Comparison of ENCODE assay signal across 1 cellular context in the genomic region with DNA sequence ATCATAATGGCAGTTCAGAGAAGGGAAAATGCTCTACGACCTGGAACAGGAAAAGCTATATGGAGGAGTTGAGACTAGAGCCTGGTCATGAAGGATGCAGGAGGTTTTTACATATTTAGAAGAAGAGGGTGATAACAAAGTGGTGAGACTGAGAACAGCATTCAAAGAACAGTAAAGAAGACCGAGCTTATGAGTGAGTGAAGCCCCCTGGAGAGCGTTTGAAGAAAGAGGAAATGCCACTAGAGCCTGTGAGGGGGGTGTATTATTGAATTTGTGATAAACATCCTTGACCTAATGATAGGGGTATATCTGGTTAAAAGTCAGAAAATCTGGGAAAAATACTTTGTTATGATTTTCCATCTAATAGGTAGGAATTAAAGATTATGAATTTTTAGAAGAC.
TF ChIP-seq lines count a peak whose summit lies in the region.

No MANE protein-coding gene starts in this region.

TF ChIP-seq in GM23338, 12 proteins besides CTCF, POLR2A, EP300 and RAD21:
- TF ChIP-seq ETS1 (IDR thresholded peaks at IDR 0.05) (no peak), NANOG (IDR thresholded peaks at IDR 0.05; ENCODE audit: borderline replicate concordance) (no peak), ZNF331 (CRISPR knock-in tag; IDR thresholded peaks at IDR 0.05; ENCODE audit: low read depth) (no peak), JUNB (IDR thresholded peaks at IDR 0.05; ENCODE audit: unreplicated experiment) (no peak), EZH2phosphoT487 (IDR thresholded peaks at IDR 0.05; ENCODE audit: unreplicated experiment) (no peak), ZNF114 (CRISPR knock-in tag; IDR thresholded peaks at IDR 0.05) (no peak), CREB1 (CRISPR knock-in tag; IDR thresholded peaks at IDR 0.05; ENCODE audit: low read depth) (no peak), POLR2AphosphoS5 (IDR thresholded peaks at IDR 0.05; ENCODE audit: low read depth) (no peak), STAT1 (IDR thresholded peaks at IDR 0.05; ENCODE audit: unreplicated experiment) (no peak), EZH2 (IDR thresholded peaks at IDR 0.05; ENCODE audit: low read depth, unreplicated experiment) (no peak)
- TF ChIP-seq, protein P1, sequence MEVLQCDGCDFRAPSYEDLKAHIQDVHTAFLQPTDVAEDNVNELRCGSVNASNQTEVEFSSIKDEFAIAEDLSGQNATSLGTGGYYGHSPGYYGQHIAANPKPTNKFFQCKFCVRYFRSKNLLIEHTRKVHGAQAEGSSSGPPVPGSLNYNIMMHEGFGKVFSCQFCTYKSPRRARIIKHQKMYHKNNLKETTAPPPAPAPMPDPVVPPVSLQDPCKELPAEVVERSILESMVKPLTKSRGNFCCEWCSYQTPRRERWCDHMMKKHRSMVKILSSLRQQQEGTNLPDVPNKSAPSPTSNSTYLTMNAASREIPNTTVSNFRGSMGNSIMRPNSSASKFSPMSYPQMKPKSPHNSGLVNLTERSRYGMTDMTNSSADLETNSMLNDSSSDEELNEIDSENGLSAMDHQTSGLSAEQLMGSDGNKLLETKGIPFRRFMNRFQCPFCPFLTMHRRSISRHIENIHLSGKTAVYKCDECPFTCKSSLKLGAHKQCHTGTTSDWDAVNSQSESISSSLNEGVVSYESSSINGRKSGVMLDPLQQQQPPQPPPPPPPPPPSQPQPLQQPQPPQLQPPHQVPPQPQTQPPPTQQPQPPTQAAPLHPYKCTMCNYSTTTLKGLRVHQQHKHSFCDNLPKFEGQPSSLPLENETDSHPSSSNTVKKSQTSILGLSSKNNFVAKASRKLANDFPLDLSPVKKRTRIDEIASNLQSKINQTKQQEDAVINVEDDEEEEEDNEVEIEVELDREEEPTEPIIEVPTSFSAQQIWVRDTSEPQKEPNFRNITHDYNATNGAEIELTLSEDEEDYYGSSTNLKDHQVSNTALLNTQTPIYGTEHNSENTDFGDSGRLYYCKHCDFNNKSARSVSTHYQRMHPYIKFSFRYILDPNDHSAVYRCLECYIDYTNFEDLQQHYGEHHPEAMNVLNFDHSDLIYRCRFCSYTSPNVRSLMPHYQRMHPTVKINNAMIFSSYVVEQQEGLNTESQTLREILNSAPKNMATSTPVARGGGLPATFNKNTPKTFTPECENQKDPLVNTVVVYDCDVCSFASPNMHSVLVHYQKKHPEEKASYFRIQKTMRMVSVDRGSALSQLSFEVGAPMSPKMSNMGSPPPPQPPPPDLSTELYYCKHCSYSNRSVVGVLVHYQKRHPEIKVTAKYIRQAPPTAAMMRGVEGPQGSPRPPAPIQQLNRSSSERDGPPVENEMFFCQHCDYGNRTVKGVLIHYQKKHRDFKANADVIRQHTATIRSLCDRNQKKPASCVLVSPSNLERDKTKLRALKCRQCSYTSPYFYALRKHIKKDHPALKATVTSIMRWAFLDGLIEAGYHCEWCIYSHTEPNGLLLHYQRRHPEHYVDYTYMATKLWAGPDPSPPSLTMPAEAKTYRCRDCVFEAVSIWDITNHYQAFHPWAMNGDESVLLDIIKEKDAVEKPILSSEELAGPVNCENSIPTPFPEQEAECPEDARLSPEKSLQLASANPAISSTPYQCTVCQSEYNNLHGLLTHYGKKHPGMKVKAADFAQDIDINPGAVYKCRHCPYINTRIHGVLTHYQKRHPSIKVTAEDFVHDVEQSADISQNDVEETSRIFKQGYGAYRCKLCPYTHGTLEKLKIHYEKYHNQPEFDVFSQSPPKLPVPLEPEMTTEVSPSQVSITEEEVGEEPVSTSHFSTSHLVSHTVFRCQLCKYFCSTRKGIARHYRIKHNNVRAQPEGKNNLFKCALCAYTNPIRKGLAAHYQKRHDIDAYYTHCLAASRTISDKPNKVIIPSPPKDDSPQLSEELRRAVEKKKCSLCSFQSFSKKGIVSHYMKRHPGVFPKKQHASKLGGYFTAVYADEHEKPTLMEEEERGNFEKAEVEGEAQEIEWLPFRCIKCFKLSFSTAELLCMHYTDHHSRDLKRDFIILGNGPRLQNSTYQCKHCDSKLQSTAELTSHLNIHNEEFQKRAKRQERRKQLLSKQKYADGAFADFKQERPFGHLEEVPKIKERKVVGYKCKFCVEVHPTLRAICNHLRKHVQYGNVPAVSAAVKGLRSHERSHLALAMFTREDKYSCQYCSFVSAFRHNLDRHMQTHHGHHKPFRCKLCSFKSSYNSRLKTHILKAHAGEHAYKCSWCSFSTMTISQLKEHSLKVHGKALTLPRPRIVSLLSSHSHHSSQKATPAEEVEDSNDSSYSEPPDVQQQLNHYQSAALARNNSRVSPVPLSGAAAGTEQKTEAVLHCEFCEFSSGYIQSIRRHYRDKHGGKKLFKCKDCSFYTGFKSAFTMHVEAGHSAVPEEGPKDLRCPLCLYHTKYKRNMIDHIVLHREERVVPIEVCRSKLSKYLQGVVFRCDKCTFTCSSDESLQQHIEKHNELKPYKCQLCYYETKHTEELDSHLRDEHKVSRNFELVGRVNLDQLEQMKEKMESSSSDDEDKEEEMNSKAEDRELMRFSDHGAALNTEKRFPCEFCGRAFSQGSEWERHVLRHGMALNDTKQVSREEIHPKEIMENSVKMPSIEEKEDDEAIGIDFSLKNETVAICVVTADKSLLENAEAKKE (CRISPR knock-in tag; IDR thresholded peaks at IDR 0.05): no peak
- TF ChIP-seq, protein P2, sequence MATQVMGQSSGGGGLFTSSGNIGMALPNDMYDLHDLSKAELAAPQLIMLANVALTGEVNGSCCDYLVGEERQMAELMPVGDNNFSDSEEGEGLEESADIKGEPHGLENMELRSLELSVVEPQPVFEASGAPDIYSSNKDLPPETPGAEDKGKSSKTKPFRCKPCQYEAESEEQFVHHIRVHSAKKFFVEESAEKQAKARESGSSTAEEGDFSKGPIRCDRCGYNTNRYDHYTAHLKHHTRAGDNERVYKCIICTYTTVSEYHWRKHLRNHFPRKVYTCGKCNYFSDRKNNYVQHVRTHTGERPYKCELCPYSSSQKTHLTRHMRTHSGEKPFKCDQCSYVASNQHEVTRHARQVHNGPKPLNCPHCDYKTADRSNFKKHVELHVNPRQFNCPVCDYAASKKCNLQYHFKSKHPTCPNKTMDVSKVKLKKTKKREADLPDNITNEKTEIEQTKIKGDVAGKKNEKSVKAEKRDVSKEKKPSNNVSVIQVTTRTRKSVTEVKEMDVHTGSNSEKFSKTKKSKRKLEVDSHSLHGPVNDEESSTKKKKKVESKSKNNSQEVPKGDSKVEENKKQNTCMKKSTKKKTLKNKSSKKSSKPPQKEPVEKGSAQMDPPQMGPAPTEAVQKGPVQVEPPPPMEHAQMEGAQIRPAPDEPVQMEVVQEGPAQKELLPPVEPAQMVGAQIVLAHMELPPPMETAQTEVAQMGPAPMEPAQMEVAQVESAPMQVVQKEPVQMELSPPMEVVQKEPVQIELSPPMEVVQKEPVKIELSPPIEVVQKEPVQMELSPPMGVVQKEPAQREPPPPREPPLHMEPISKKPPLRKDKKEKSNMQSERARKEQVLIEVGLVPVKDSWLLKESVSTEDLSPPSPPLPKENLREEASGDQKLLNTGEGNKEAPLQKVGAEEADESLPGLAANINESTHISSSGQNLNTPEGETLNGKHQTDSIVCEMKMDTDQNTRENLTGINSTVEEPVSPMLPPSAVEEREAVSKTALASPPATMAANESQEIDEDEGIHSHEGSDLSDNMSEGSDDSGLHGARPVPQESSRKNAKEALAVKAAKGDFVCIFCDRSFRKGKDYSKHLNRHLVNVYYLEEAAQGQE (IDR thresholded peaks at IDR 0.05; ENCODE audit: unreplicated experiment): no peak
TF ChIP-seq in GM23338: peak in this region for 0.
